Comparison of ENCODE assay signal across 1 cellular context in genomic region chr20:35284267-35284991, GRCh38.
TF ChIP-seq lines count a peak whose summit lies in the region.

TSS of gene EIF6 (minus strand) at chr20:35284772. CDS start at chr20:35284487, 285 bp downstream.

TF ChIP-seq in K562, 482 proteins besides CTCF, POLR2A, EP300 and RAD21 (continued from another document and continues in another):
- TF ChIP-seq ZFX (CRISPR knock-in tag; IDR thresholded peaks at IDR 0.05) (peak; percentile 76), EP400 (IDR thresholded peaks at IDR 0.05) (peak; percentile 95), ZNF354B (CRISPR knock-in tag; IDR thresholded peaks at IDR 0.05) (no peak), JUN (IDR thresholded peaks at IDR 0.05; ENCODE audit: borderline replicate concordance, low read depth, low read length) (peak; percentile 29; the same call in 1 of the 2 replicates), JUN (CRISPR knock-in tag; IDR thresholded peaks at IDR 0.05; ENCODE audit: borderline replicate concordance) (0 out of 2 replicates have a peak, but pooled peaks have one; percentile 19), POLR2AphosphoS5 (IDR thresholded peaks at IDR 0.05; ENCODE audit: control insufficient read depth, insufficient read depth, low read depth, low read length) (peak; percentile 86), C11orf30 (IDR thresholded peaks at IDR 0.05; ENCODE audit: low read depth) (peak; percentile 78), STAT5A (IDR thresholded peaks at IDR 0.05; ENCODE audit: borderline replicate concordance, low read length) (peak; percentile 15; the same call in 1 of the 2 replicates), XRCC5 (IDR thresholded peaks at IDR 0.05; ENCODE audit: low read depth, low read length) (peak; percentile 59; the same call in 1 of the 2 replicates), TEAD1 (CRISPR knock-in tag; IDR thresholded peaks at IDR 0.05) (0 out of 4 replicates have a peak, but pooled peaks of 1 of the 2 experiments have one; percentile 52), MYC (IDR thresholded peaks at IDR 0.05; ENCODE audit: low read depth, low read length) (peak; percentile 95), MYC (CRISPR knock-in tag; IDR thresholded peaks at IDR 0.05; ENCODE audit: borderline replicate concordance, low read depth) (0 out of 2 replicates have a peak, but pooled peaks have one; percentile 57), HDAC1 (IDR thresholded peaks at IDR 0.05) (peak; percentile 77 to 91; a peak in 3 of 4 replicates), POLR2B (IDR thresholded peaks at IDR 0.05; ENCODE audit: low read depth, partially characterized antibody) (peak; percentile 68), MBD2 (IDR thresholded peaks at IDR 0.05; ENCODE audit: borderline replicate concordance, low read depth) (peak; percentile 56; the same call in 1 of the 2 replicates), KDM5B (IDR thresholded peaks at IDR 0.05; ENCODE audit: insufficient replicate concordance, low read depth, low read length) (peak; percentile 78), ZZZ3 (IDR thresholded peaks at IDR 0.05) (no peak), TAF9B (IDR thresholded peaks at IDR 0.05; ENCODE audit: partially characterized antibody) (peak; percentile 77), PML (IDR thresholded peaks at IDR 0.05; ENCODE audit: low read length) (peak; percentile 69; the same call in 1 of the 2 replicates), MCM2 (IDR thresholded peaks at IDR 0.05; ENCODE audit: low read depth) (no peak), ATF6 (CRISPR knock-in tag; IDR thresholded peaks at IDR 0.05) (0 out of 2 replicates have a peak, but pooled peaks have one; percentile 57), KLF13 (tag; IDR thresholded peaks at IDR 0.05; ENCODE audit: borderline replicate concordance, low read depth) (peak; percentile 55; the same call in 1 of the 2 replicates), NR1H2 (CRISPR knock-in tag; IDR thresholded peaks at IDR 0.05) (no peak), KAT2B (IDR thresholded peaks at IDR 0.05; ENCODE audit: low read depth, low read length) (no peak), FOXK1 (CRISPR knock-in tag; IDR thresholded peaks at IDR 0.05; ENCODE audit: borderline replicate concordance) (0 out of 2 replicates have a peak, but pooled peaks have one; percentile 18), CREB3L1 (IDR thresholded peaks at IDR 0.05; ENCODE audit: borderline replicate concordance, low read depth) (peak; percentile 98), RBFOX2 (IDR thresholded peaks at IDR 0.05; ENCODE audit: low read depth, low read length) (peak; percentile 93), ELF2 (CRISPR knock-in tag; IDR thresholded peaks at IDR 0.05) (peak; percentile 87), RBBP5 (IDR thresholded peaks at IDR 0.05; ENCODE audit: borderline replicate concordance, insufficient read depth, low read length, poor library complexity, severe bottlenecking) (peak; percentile 88), STAG1 (CRISPR knock-in tag; IDR thresholded peaks at IDR 0.05; ENCODE audit: borderline replicate concordance) (no peak), FOXA3 (CRISPR knock-in tag; conservative IDR thresholded peaks at IDR 0.05 in 1 of 2, IDR thresholded peaks at IDR 0.05 in 1 of 2) (0 out of 4 replicates have a peak, but pooled peaks of 1 of the 2 experiments have one; percentile 46), BCLAF1 (IDR thresholded peaks at IDR 0.05; ENCODE audit: borderline replicate concordance in 1 of 2, control insufficient read depth in 1 of 2, low read depth in 2 of 2, low read length in 1 of 2) (peak in 1 of 2 experiments; percentile 82; a peak in 1 of 4 replicates), SUPT5H (IDR thresholded peaks at IDR 0.05) (peak; percentile 86), SPI1 (IDR thresholded peaks at IDR 0.05; ENCODE audit: borderline replicate concordance, low read depth, low read length) (peak; percentile 83), SNRNP70 (optimal IDR thresholded peaks at IDR 0.05; ENCODE audit: low read depth, low read length) (no peak), PHF8 (IDR thresholded peaks at IDR 0.05; ENCODE audit: borderline replicate concordance, low read length) (peak; percentile 77), DIDO1 (tag; IDR thresholded peaks at IDR 0.05; ENCODE audit: low read depth) (0 out of 2 replicates have a peak, but pooled peaks have one; percentile 29), CXXC5 (CRISPR knock-in tag; IDR thresholded peaks at IDR 0.05) (peak; percentile 99), TSHZ1 (CRISPR knock-in tag; IDR thresholded peaks at IDR 0.05) (no peak), KAT7 (CRISPR knock-in tag; IDR thresholded peaks at IDR 0.05; ENCODE audit: borderline replicate concordance) (peak; percentile 18; the same call in 1 of the 2 replicates), ZNF133 (CRISPR knock-in tag; IDR thresholded peaks at IDR 0.05) (no peak), ZNF764 (CRISPR knock-in tag; IDR thresholded peaks at IDR 0.05; ENCODE audit: low read depth) (no peak), CREBBP (IDR thresholded peaks at IDR 0.05; ENCODE audit: low read depth, low read length) (no peak), ZBTB17 (CRISPR knock-in tag; IDR thresholded peaks at IDR 0.05) (no peak), MTA3 (IDR thresholded peaks at IDR 0.05; ENCODE audit: borderline replicate concordance) (no peak)
- TF ChIP-seq, protein P1, sequence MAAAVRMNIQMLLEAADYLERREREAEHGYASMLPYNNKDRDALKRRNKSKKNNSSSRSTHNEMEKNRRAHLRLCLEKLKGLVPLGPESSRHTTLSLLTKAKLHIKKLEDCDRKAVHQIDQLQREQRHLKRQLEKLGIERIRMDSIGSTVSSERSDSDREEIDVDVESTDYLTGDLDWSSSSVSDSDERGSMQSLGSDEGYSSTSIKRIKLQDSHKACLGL (CRISPR knock-in tag; IDR thresholded peaks at IDR 0.05; ENCODE audit: borderline replicate concordance, poor library complexity, severe bottlenecking) = peak; percentile 10
- TF ChIP-seq, protein P2, sequence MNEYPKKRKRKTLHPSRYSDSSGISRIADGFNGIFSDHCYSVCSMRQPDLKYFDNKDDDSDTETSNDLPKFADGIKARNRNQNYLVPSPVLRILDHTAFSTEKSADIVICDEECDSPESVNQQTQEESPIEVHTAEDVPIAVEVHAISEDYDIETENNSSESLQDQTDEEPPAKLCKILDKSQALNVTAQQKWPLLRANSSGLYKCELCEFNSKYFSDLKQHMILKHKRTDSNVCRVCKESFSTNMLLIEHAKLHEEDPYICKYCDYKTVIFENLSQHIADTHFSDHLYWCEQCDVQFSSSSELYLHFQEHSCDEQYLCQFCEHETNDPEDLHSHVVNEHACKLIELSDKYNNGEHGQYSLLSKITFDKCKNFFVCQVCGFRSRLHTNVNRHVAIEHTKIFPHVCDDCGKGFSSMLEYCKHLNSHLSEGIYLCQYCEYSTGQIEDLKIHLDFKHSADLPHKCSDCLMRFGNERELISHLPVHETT (CRISPR knock-in tag; conservative IDR thresholded peaks at IDR 0.05 in 1 of 2, IDR thresholded peaks at IDR 0.05 in 1 of 2) = peak in 1 of 2 experiments; percentile 58; a peak in 1 of 4 replicates
- TF ChIP-seq, protein P3, sequence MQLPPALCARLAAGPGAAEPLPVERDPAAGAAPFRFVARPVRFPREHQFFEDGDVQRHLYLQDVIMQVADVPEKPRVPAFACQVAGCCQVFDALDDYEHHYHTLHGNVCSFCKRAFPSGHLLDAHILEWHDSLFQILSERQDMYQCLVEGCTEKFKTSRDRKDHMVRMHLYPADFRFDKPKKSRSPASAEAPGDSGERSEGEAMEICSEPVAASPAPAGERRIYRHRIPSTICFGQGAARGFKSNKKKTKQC (CRISPR knock-in tag; IDR thresholded peaks at IDR 0.05) = peak; percentile 55; the same call in 1 of the 2 replicates
- TF ChIP-seq, protein P4, sequence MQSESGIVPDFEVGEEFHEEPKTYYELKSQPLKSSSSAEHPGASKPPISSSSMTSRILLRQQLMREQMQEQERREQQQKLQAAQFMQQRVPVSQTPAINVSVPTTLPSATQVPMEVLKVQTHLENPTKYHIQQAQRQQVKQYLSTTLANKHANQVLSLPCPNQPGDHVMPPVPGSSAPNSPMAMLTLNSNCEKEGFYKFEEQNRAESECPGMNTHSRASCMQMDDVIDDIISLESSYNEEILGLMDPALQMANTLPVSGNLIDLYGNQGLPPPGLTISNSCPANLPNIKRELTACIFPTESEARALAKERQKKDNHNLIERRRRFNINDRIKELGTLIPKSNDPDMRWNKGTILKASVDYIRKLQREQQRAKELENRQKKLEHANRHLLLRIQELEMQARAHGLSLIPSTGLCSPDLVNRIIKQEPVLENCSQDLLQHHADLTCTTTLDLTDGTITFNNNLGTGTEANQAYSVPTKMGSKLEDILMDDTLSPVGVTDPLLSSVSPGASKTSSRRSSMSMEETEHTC (IDR thresholded peaks at IDR 0.05) = no peak
- TF ChIP-seq, protein P5, sequence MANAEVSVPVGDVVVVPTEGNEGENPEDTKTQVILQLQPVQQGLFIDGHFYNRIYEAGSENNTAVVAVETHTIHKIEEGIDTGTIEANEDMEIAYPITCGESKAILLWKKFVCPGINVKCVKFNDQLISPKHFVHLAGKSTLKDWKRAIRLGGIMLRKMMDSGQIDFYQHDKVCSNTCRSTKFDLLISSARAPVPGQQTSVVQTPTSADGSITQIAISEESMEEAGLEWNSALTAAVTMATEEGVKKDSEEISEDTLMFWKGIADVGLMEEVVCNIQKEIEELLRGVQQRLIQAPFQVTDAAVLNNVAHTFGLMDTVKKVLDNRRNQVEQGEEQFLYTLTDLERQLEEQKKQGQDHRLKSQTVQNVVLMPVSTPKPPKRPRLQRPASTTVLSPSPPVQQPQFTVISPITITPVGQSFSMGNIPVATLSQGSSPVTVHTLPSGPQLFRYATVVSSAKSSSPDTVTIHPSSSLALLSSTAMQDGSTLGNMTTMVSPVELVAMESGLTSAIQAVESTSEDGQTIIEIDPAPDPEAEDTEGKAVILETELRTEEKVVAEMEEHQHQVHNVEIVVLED (CRISPR knock-in tag; IDR thresholded peaks at IDR 0.05) = peak; percentile 28; the same call in 1 of the 2 replicates
- TF ChIP-seq, protein P6, sequence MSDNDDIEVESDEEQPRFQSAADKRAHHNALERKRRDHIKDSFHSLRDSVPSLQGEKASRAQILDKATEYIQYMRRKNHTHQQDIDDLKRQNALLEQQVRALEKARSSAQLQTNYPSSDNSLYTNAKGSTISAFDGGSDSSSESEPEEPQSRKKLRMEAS (CRISPR knock-in tag; IDR thresholded peaks at IDR 0.05) = peak; percentile 57
